Comparison of ENCODE assay signal across 1 cellular context in genomic region chr1:47468759-47469404, GRCh38.
TF ChIP-seq lines count a peak whose summit lies in the region.

No MANE protein-coding gene starts in this region.

TF ChIP-seq in H1, 55 proteins besides CTCF, POLR2A, EP300 and RAD21:
- no peak for TF ChIP-seq TAF7 (optimal IDR thresholded peaks at IDR 0.05; ENCODE audit: borderline replicate concordance, low read depth, low read length)
- no peak for TF ChIP-seq SIRT6 (IDR thresholded peaks at IDR 0.05; ENCODE audit: low read length)
- no peak for TF ChIP-seq MAX (IDR thresholded peaks at IDR 0.05)
- no peak for TF ChIP-seq FOSL1 (IDR thresholded peaks at IDR 0.05; ENCODE audit: insufficient read depth, low read depth, low read length)
- TF ChIP-seq SAP30 (IDR thresholded peaks at IDR 0.05; ENCODE audit: insufficient read depth, insufficient replicate concordance, low read length) = no peak
- no peak for TF ChIP-seq PHF8 (conservative IDR thresholded peaks at IDR 0.05; ENCODE audit: low read depth, low read length)
- TF ChIP-seq ATF2 (IDR thresholded peaks at IDR 0.05; ENCODE audit: low read length) = no peak
- TF ChIP-seq GABPA (IDR thresholded peaks at IDR 0.05; ENCODE audit: borderline replicate concordance, insufficient read depth, low read length) = no peak
- no peak for TF ChIP-seq KDM4A (IDR thresholded peaks at IDR 0.05; ENCODE audit: low read depth, low read length, severe bottlenecking)
- TF ChIP-seq TEAD4 (IDR thresholded peaks at IDR 0.05; ENCODE audit: low read depth, low read length) = no peak
- no peak for TF ChIP-seq E2F6 (IDR thresholded peaks at IDR 0.05)
- TF ChIP-seq HDAC2 (IDR thresholded peaks at IDR 0.05; ENCODE audit: borderline replicate concordance in 1 of 2, low read depth in 2 of 2, low read length in 2 of 2) = no peak
- no peak for TF ChIP-seq ZNF274 (IDR thresholded peaks at IDR 0.05; ENCODE audit: borderline replicate concordance, extremely low read depth, low read length)
- no peak for TF ChIP-seq CEBPB (IDR thresholded peaks at IDR 0.05; ENCODE audit: low read depth, low read length)
- no peak for TF ChIP-seq CBX5 (IDR thresholded peaks at IDR 0.05; ENCODE audit: low read depth, low read length)
- TF ChIP-seq CTBP2 (IDR thresholded peaks at IDR 0.05; ENCODE audit: borderline replicate concordance, insufficient read depth, insufficient read length, low read length) = no peak
- TF ChIP-seq TBP (IDR thresholded peaks at IDR 0.05; ENCODE audit: low read depth, low read length) = no peak
